14 cellular contexts compared by ENCODE assay signal in genomic region chr5:59450245-59450644, GRCh38.
DNase-seq lines count a peak whose midpoint lies in the region; ATAC-seq, FAIRE-seq and TF ChIP-seq lines count a peak whose summit lies in the region.
"Had no signal": no experiment of that assay in that cellular context is flagged by ENCODE, and none has a peak within 500 bp of the region (broad histone marks: within the 10 kb centered on the region; RNA-seq: fewer than 3 reads in every experiment).

No MANE protein-coding gene starts in this region.

- H3K4me3 ChIP-seq in brain microvascular endothelial cell (ENCODE audit: low read depth, low read length): no peak overlapping the region

- H3K4me3 Mint-ChIP-seq in neural crest cell: no peak overlapping the region
- H3K4me3 Mint-ChIP-seq: activated CD4-positive, alpha-beta T cell treated with anti-CD3 and anti-CD28 coated beads, Interleukin-2, amount 10 ng/mL, durations not matched to agents 24 days and 14 days; stimulated activated effector memory CD8-positive, alpha-beta T cell treated with anti-CD3 and anti-CD28 coated beads, Interleukin-12 subunit alpha, Interleukin-12 subunit beta, amount 100 ng/mL, for 72 hours had no signal

- no peaks in the 10 kb centered on the region for H3K27me3 Mint-ChIP-seq in neural crest cell (ENCODE audit: low read depth)

- DNase-seq in ELR (ENCODE audit: low read depth) (peak; percentile 43), brain microvascular endothelial cell (no peak), neural crest cell (ENCODE audit: low read depth, low spot score) (no peak), NCI-H1694 treated with DMSO at 0.1 percent for 48 hours (lab: John Stamatoyannopoulos, UW) (no peak), HTR-8/SVneo (ENCODE audit: insufficient read length, low spot score) (no peak), EL (no peak)
- DNase-seq: activated CD4-positive, alpha-beta T cell treated with anti-CD3 and anti-CD28 coated beads, Interleukin-2, amount 10 ng/mL, durations not matched to agents 24 days and 14 days; activated gamma-delta T cell; DMS79; NCI-H2081 treated with DMSO at 0.1 percent for 48 hours had no signal

- H3K27me3 ChIP-seq in brain microvascular endothelial cell (replicated peaks): no peaks in the 10 kb centered on the region

- in situ Hi-C loops in brain microvascular endothelial cell (cut with HindIII; ENCODE audit: low pct_ligation_motif_present, low sequenced_read_pairs): no loop called here

- no peak overlapping the region for H3K27ac ChIP-seq in brain microvascular endothelial cell

- peak; percentile 32; the same call in 1 of the 2 replicates for TF ChIP-seq CTCF in LNCAP (IDR thresholded peaks at IDR 0.05)
- peak; percentile 51 for TF ChIP-seq CTCF in brain microvascular endothelial cell (IDR thresholded peaks at IDR 0.05; ENCODE audit: low read depth, low read length, missing control alignments)
- peak; percentile 31 for TF ChIP-seq CTCF in neural crest cell (conservative IDR thresholded peaks at IDR 0.05)

- H3K27ac Mint-ChIP-seq in neural crest cell (ENCODE audit: unreplicated experiment): no peak overlapping the region
- H3K27ac Mint-ChIP-seq: activated CD4-positive, alpha-beta T cell treated with anti-CD3 and anti-CD28 coated beads, Interleukin-2, amount 10 ng/mL, durations not matched to agents 24 days and 14 days; stimulated activated effector memory CD8-positive, alpha-beta T cell treated with anti-CD3 and anti-CD28 coated beads, Interleukin-12 subunit alpha, Interleukin-12 subunit beta, amount 100 ng/mL, for 72 hours had no signal

- peaks cover 3% of the 10 kb centered on the region for H3K9me3 Mint-ChIP-seq in neural crest cell
- H3K9me3 Mint-ChIP-seq: activated CD4-positive, alpha-beta T cell treated with anti-CD3 and anti-CD28 coated beads, Interleukin-2, amount 10 ng/mL, durations not matched to agents 24 days and 14 days; stimulated activated effector memory CD8-positive, alpha-beta T cell treated with anti-CD3 and anti-CD28 coated beads, Interleukin-12 subunit alpha, Interleukin-12 subunit beta, amount 100 ng/mL, for 72 hours had no signal

- no peaks in the 10 kb centered on the region for H3K36me3 ChIP-seq in brain microvascular endothelial cell (replicated peaks)

- no peak for ATAC-seq in HG03045 (IDR thresholded peaks at IDR 0.05; ENCODE audit: unreplicated experiment)
- ATAC-seq: stimulated activated effector memory CD8-positive, alpha-beta T cell treated with anti-CD3 and anti-CD28 coated beads, Interleukin-12 subunit alpha, Interleukin-12 subunit beta, amount 100 ng/mL, for 72 hours had no signal

- FAIRE-seq in HTR-8/SVneo (lab: Jason Lieb, UNC): no peak
- FAIRE-seq: frontal cortex had no signal

- no peaks in the 10 kb centered on the region for H3K4me1 Mint-ChIP-seq in neural crest cell
- H3K4me1 Mint-ChIP-seq: activated CD4-positive, alpha-beta T cell treated with anti-CD3 and anti-CD28 coated beads, Interleukin-2, amount 10 ng/mL, durations not matched to agents 24 days and 14 days; stimulated activated effector memory CD8-positive, alpha-beta T cell treated with anti-CD3 and anti-CD28 coated beads, Interleukin-12 subunit alpha, Interleukin-12 subunit beta, amount 100 ng/mL, for 72 hours had no signal

- peaks cover 2% of the 10 kb centered on the region for H3K36me3 Mint-ChIP-seq in neural crest cell (ENCODE audit: low read depth)
- H3K36me3 Mint-ChIP-seq: stimulated activated effector memory CD8-positive, alpha-beta T cell treated with anti-CD3 and anti-CD28 coated beads, Interleukin-12 subunit alpha, Interleukin-12 subunit beta, amount 100 ng/mL, for 72 hours had no signal
